ENCODE assay signal across 19 cellular contexts in the genomic region with DNA sequence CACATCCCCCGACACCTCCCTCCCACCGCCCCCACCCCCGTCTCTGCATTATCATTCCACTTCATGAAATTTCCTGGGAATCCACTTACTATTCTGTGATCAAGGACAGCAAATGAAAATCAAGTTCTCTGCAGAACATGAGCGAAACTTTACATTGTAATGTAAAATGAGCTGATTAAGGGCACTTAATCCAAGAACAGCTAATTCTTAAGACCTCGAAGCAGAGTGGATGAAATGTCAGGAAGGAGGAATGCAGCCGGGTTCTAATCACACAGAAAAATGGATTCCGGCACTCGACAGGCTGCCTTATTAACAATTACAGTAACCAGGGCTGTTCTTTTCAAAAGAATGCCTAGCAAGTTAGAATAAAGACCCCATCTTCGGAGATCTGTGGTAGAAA.
"Had no signal": no experiment of that assay in that cellular context is flagged by ENCODE, and none has a peak within 500 bp of the region (broad histone marks: within the 10 kb centered on the region; RNA-seq: fewer than 3 reads in every experiment).

No MANE protein-coding gene starts in this region.

- H3K4me3 Mint-ChIP-seq: activated CD4-positive, alpha-beta memory T cell treated with anti-CD3 and anti-CD28 coated beads, Interleukin-2, amount 10 ng/mL, durations not matched to agents 7 days and 5 days; activated naive CD4-positive, alpha-beta T cell treated with anti-CD3 and anti-CD28 coated beads for 36 hours; activated naive CD8-positive, alpha-beta T cell treated with anti-CD3 and anti-CD28 coated beads, Interleukin-2, amount 10 ng/mL, durations not matched to agents 7 days and 5 days; activated T-cell treated with anti-CD3 and anti-CD28 coated beads, Interleukin-2, amount 50 U/mL, for 72 hours; T-helper 17 cell had no signal

- H3K4me3 ChIP-seq: sigmoid colon, stomach, suprapubic skin, tibial nerve had no signal

- H3K4me1 ChIP-seq: suprapubic skin had no signal

- H3K9me3 Mint-ChIP-seq: activated CD4-positive, alpha-beta memory T cell treated with anti-CD3 and anti-CD28 coated beads, Interleukin-2, amount 10 ng/mL, durations not matched to agents 7 days and 5 days; activated naive CD4-positive, alpha-beta T cell treated with anti-CD3 and anti-CD28 coated beads for 36 hours; activated naive CD8-positive, alpha-beta T cell treated with anti-CD3 and anti-CD28 coated beads, Interleukin-2, amount 10 ng/mL, durations not matched to agents 7 days and 5 days; activated T-cell treated with anti-CD3 and anti-CD28 coated beads, Interleukin-2, amount 50 U/mL, for 72 hours had no signal

- DNase-seq: activated CD4-positive, alpha-beta memory T cell treated with anti-CD3 and anti-CD28 coated beads, Interleukin-2, amount 10 ng/mL, durations not matched to agents 7 days and 5 days; activated CD4-positive, alpha-beta T cell treated with anti-CD3 and anti-CD28 coated beads for 48 hours; activated effector memory CD4-positive, alpha-beta T cell treated with Interleukin-2 at 50 U/mL for 16 hours; activated naive CD4-positive, alpha-beta T cell treated with anti-CD3 and anti-CD28 coated beads for 36 hours; activated naive CD8-positive, alpha-beta T cell treated with anti-CD3 and anti-CD28 coated beads, Interleukin-2, amount 10 ng/mL, durations not matched to agents 7 days and 5 days; activated T-cell treated with anti-CD3 and anti-CD28 coated beads, Interleukin-2, amount 50 U/mL, for 72 hours; amygdala; cerebellar nuclear complex; effector CD4-positive, alpha-beta T cell; left ventricle myocardium superior; occipital lobe; posterior cingulate gyrus; sigmoid colon; stimulated activated CD4-positive, alpha-beta T cell treated with anti-CD3 and anti-CD28 coated beads, Interleukin-4, amount 100 ng/mL, for 4 hours; stomach; SW 1271; T-helper 17 cell had no signal

- H3K9me3 ChIP-seq: sigmoid colon, suprapubic skin, tibial nerve had no signal

- H3K36me3 ChIP-seq: sigmoid colon, stomach, suprapubic skin, tibial nerve had no signal

- H3K27me3 ChIP-seq: sigmoid colon, stomach, suprapubic skin, tibial nerve had no signal

- H3K27ac ChIP-seq: suprapubic skin had no signal

- ATAC-seq: activated T-cell treated with anti-CD3 and anti-CD28 coated beads, Interleukin-2, amount 50 U/mL, for 72 hours; T-helper 17 cell had no signal

- H3K27me3 Mint-ChIP-seq: activated CD4-positive, alpha-beta memory T cell treated with anti-CD3 and anti-CD28 coated beads, Interleukin-2, amount 10 ng/mL, durations not matched to agents 7 days and 5 days; activated naive CD8-positive, alpha-beta T cell treated with anti-CD3 and anti-CD28 coated beads, Interleukin-2, amount 10 ng/mL, durations not matched to agents 7 days and 5 days; T-helper 17 cell had no signal

- H3K27ac Mint-ChIP-seq: activated CD4-positive, alpha-beta memory T cell treated with anti-CD3 and anti-CD28 coated beads, Interleukin-2, amount 10 ng/mL, durations not matched to agents 7 days and 5 days; activated naive CD4-positive, alpha-beta T cell treated with anti-CD3 and anti-CD28 coated beads for 36 hours; activated naive CD8-positive, alpha-beta T cell treated with anti-CD3 and anti-CD28 coated beads, Interleukin-2, amount 10 ng/mL, durations not matched to agents 7 days and 5 days; activated T-cell treated with anti-CD3 and anti-CD28 coated beads, Interleukin-2, amount 50 U/mL, for 72 hours; T-helper 17 cell had no signal
